1 cellular context compared by ENCODE assay signal in the genomic region with DNA sequence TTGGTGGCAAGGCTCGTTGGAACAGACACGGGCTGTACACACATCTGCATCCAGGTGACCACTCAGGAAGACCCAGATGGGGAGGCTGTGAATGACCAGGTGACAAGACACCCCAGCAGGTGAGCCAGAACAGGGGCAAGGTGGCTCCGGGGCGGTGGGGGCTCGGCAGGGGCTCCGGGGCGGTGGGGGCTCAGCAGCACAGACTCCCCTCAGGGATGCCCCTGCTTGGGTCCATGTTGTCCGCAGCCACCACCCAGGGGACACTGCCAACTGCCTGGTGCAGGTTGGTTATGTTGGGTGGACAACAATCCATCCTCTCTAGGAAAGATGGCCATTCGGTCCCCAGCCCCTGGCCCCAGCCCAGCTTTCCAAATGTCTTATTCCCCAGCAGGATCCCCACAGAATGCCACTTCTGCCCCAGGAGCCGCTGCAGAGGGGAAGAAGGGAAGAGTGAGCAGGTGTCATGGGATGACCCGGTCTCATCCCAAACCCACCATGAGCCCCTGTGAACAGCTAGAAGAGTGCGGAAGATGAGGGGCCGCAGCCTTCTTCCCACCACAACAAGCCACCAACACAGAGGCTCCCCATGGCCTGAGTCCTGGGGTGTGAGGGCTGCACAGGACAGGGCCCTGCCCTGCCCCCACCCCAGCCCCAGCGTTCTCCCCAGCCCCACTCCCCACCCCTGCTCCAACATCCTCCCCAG.
TF ChIP-seq lines count a peak whose summit lies in the region.

No MANE protein-coding gene starts in this region.

TF ChIP-seq in SK-N-SH treated with all-trans-retinoic acid at 6 μM for 48 hours, 23 proteins besides CTCF, POLR2A, EP300 and RAD21 (continued from another document):
- TF ChIP-seq, protein P1, sequence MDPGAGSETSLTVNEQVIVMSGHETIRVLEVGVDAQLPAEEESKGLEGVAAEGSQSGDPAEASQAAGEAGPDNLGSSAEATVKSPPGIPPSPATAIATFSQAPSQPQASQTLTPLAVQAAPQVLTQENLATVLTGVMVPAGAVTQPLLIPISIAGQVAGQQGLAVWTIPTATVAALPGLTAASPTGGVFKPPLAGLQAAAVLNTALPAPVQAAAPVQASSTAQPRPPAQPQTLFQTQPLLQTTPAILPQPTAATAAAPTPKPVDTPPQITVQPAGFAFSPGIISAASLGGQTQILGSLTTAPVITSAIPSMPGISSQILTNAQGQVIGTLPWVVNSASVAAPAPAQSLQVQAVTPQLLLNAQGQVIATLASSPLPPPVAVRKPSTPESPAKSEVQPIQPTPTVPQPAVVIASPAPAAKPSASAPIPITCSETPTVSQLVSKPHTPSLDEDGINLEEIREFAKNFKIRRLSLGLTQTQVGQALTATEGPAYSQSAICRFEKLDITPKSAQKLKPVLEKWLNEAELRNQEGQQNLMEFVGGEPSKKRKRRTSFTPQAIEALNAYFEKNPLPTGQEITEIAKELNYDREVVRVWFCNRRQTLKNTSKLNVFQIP (CRISPR knock-in tag; IDR thresholded peaks at IDR 0.05; ENCODE audit: borderline replicate concordance, low read depth) = no peak
- TF ChIP-seq, protein P2, sequence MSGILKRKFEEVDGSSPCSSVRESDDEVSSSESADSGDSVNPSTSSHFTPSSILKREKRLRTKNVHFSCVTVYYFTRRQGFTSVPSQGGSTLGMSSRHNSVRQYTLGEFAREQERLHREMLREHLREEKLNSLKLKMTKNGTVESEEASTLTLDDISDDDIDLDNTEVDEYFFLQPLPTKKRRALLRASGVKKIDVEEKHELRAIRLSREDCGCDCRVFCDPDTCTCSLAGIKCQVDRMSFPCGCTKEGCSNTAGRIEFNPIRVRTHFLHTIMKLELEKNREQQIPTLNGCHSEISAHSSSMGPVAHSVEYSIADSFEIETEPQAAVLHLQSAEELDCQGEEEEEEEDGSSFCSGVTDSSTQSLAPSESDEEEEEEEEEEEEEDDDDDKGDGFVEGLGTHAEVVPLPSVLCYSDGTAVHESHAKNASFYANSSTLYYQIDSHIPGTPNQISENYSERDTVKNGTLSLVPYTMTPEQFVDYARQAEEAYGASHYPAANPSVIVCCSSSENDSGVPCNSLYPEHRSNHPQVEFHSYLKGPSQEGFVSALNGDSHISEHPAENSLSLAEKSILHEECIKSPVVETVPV (CRISPR knock-in tag; IDR thresholded peaks at IDR 0.05) = no peak
- TF ChIP-seq PPARA (CRISPR knock-in tag; IDR thresholded peaks at IDR 0.05; ENCODE audit: borderline replicate concordance) = no peak
- TF ChIP-seq ZNF8 (CRISPR knock-in tag; IDR thresholded peaks at IDR 0.05) = no peak
